9 cellular contexts compared by ENCODE assay signal in the genomic region with DNA sequence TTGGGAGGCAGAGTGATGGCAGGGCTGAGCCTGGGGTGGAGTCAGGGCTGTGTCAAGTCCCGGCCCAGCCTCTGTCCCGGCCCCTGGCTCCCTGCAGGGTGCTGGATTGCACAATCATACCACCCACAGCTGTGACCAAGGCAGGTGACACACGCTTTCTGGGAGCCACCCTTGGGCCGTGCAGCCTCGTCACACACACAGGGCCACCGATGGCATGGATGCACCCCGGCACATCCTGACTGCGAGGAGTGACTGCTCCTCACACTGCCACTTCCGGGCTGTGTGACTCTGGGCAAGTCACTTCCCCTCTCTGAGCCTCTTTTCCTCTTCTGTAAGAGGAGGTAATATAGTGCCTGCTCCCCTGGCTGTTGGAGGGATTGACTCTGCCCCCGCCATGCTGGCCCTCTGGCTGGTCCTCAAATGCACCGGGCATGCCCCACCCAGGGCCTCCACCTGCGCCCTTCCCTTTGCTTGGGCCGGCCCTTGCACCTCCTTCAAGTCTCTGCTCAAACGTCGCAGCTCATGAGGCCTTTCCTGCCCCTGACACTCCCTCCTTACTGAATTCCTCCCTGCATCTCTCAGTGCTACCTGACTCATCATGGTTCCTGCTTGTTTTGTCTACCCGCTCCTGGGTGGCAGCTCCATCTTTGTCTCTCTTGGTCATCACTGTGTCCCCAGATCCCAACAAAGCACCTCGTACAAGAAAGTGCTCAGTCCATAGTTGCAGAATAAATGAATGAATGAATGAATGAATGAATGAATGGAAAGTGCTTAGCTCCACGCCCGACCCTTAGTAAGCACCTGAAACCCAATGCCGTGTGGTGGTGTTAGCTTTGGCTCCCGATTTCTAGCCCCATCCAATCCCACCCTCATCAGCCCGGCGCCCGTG.
DNase-seq lines count a peak whose midpoint lies in the region; ATAC-seq and TF ChIP-seq lines count a peak whose summit lies in the region.
"Had no signal": no experiment of that assay in that cellular context is flagged by ENCODE, and none has a peak within 500 bp of the region (broad histone marks: within the 10 kb centered on the region; RNA-seq: fewer than 3 reads in every experiment).

No MANE protein-coding gene starts in this region.

- peak overlapping the region; percentile 44 for H3K27ac Mint-ChIP-seq in activated CD4-positive, alpha-beta memory T cell treated with anti-CD3 and anti-CD28 coated beads for 36 hours

- no peaks in the 10 kb centered on the region for H3K9me3 Mint-ChIP-seq in activated CD4-positive, alpha-beta memory T cell treated with anti-CD3 and anti-CD28 coated beads for 36 hours

- no peak for TF ChIP-seq CTCF in hepatocyte (IDR thresholded peaks at IDR 0.05; ENCODE audit: poor library complexity)

- no peak overlapping the region for H3K4me2 ChIP-seq in hepatocyte

- DNase-seq in NCI-H146 (lab: John Stamatoyannopoulos, UW) (peak; percentile 44), NCI-H146 treated with DMSO at 0.1 percent for 48 hours (lab: John Stamatoyannopoulos, UW; ENCODE audit: unreplicated experiment) (no peak), hepatocyte (ENCODE audit: low spot score) (peak; percentile 47), DMS53 treated with DMSO at 0.1 percent for 48 hours (lab: John Stamatoyannopoulos, UW; ENCODE audit: unreplicated experiment) (no peak), nucleus accumbens (lab: John Stamatoyannopoulos, UW) (no peak)
- peak; percentile 78 for DNase-seq in activated CD4-positive, alpha-beta memory T cell treated with anti-CD3 and anti-CD28 coated beads for 36 hours
- DNase-seq: NCI-H748 treated with DMSO at 0.1 percent for 48 hours had no signal

- H3K4me3 ChIP-seq in hepatocyte (no peak overlapping the region), stomach smooth muscle (ENCODE audit: low read length in 2 of 2) (no peak overlapping the region)

- WGBS in hepatocyte (ENCODE audit: low lambda C conversion rate, missing lambda C conversion rate): 72% methylated on average over 23 of the region's 24 CpGs

- H3K27me3 ChIP-seq in hepatocyte (no peaks in the 10 kb centered on the region), stomach smooth muscle (ENCODE audit: control insufficient read depth in 1 of 2, insufficient read depth in 2 of 2, low read length in 2 of 2) (no peaks in the 10 kb centered on the region)

- H3K36me3 ChIP-seq in hepatocyte (replicated peaks; ENCODE audit: insufficient read depth, low read depth) (no peaks in the 10 kb centered on the region), stomach smooth muscle (ENCODE audit: control insufficient read depth in 2 of 2, insufficient read depth in 2 of 2, low read length in 2 of 2) (no peaks in the 10 kb centered on the region)

- peak overlapping the region; percentile 89 for H3K27ac ChIP-seq in hepatocyte
- peak overlapping the region; percentile 58 for H3K27ac ChIP-seq in stomach smooth muscle (ENCODE audit: low read length)

- H3K36me3 Mint-ChIP-seq in activated CD4-positive, alpha-beta memory T cell treated with anti-CD3 and anti-CD28 coated beads for 36 hours: no peaks in the 10 kb centered on the region

- H3K9me3 ChIP-seq in hepatocyte (ENCODE audit: low read depth) (no peaks in the 10 kb centered on the region), stomach smooth muscle (ENCODE audit: control insufficient read depth in 2 of 2, low read length in 2 of 2) (no peaks in the 10 kb centered on the region)

- H3K27me3 Mint-ChIP-seq in activated CD4-positive, alpha-beta memory T cell treated with anti-CD3 and anti-CD28 coated beads for 36 hours: peaks cover 3% of the 10 kb centered on the region

- H3K4me1 Mint-ChIP-seq in activated CD4-positive, alpha-beta memory T cell treated with anti-CD3 and anti-CD28 coated beads for 36 hours (ENCODE audit: low read depth): peaks cover 34% of the 10 kb centered on the region

- H4K20me1 ChIP-seq in hepatocyte (ENCODE audit: insufficient read depth, poor library complexity, severe bottlenecking): no peaks in the 10 kb centered on the region

- POLR2A ChIA-PET in activated CD4-positive, alpha-beta memory T cell treated with anti-CD3 and anti-CD28 coated beads for 36 hours (lab: Charles Lee): interaction anchor here (1.0 to 2.5 kb wide), 2 partner anchors 14 to 55 kb away, joined by 3 to 26 read pairs; no protein-coding TSS in a partner anchor

- no peak for ATAC-seq in GM19328 (IDR thresholded peaks at IDR 0.05; ENCODE audit: unreplicated experiment)

- no peak overlapping the region for H2AFZ ChIP-seq in hepatocyte

- no peaks in the 10 kb centered on the region for H3K79me2 ChIP-seq in hepatocyte

- H3K9me2 ChIP-seq in hepatocyte (replicated peaks; ENCODE audit: insufficient read depth): no peaks in the 10 kb centered on the region

- H3K4me1 ChIP-seq in hepatocyte (ENCODE audit: insufficient read depth) (peaks cover 28% of the 10 kb centered on the region), stomach smooth muscle (ENCODE audit: control insufficient read depth, insufficient read depth, low read length) (peaks cover 20% of the 10 kb centered on the region)

- H3K4me3 Mint-ChIP-seq in activated CD4-positive, alpha-beta memory T cell treated with anti-CD3 and anti-CD28 coated beads for 36 hours: no peak overlapping the region

- CTCF ChIA-PET in activated CD4-positive, alpha-beta memory T cell treated with anti-CD3 and anti-CD28 coated beads for 36 hours (lab: Charles Lee): interaction anchor here (1.2 to 2.2 kb wide), 3 partner anchors 55 to 94 kb away, joined by 4 to 11 read pairs (median 5); a partner anchor contains a TSS

- intact Hi-C loops in activated CD4-positive, alpha-beta memory T cell treated with anti-CD3 and anti-CD28 coated beads for 36 hours (cut with micrococcal nuclease): no loop called here

- H3K9ac ChIP-seq in stomach smooth muscle (ENCODE audit: low read length in 2 of 2): no peak overlapping the region

Comparison
In these comparisons a context has a peak if more than half of its experiments do, and no peak if none do; other contexts are left out.
1. DNase-seq: peak in NCI-H146 (single experiment), activated CD4-positive, alpha-beta memory T cell treated with anti-CD3 and anti-CD28 coated beads for 36 hours (single experiment) and hepatocyte (single experiment); none in NCI-H146 treated with DMSO at 0.1 percent for 48 hours (single experiment), DMS53 treated with DMSO at 0.1 percent for 48 hours (single experiment) and nucleus accumbens (0 of 56).